In genomic region chr17:64015447-64015846, GRCh38 we compare ENCODE assay signal across 14 cellular contexts. TPM values are rescaled to one million over a fixed set of nuclear protein-coding genes. Genes with fewer than 3 reads are reported as not detected.
DNase-seq lines count a peak whose midpoint lies in the region; ATAC-seq and TF ChIP-seq lines count a peak whose summit lies in the region.
"Had no signal": no experiment of that assay in that cellular context is flagged by ENCODE, and none has a peak within 500 bp of the region (broad histone marks: within the 10 kb centered on the region; RNA-seq: fewer than 3 reads in every experiment).

No MANE protein-coding gene starts in this region.

- H3K4me1 ChIP-seq in heart left ventricle (peaks cover 0 to 57% (median 13%) of the 10 kb centered on the region in 12 donors), transverse colon (peaks cover 0 to 13% (median 0%) of the 10 kb centered on the region in 4 donors)

- peaks cover 80% of the 10 kb centered on the region for H3K4me1 Mint-ChIP-seq in activated B cell treated with CpG ODN at 0.5 μM for 24 hours
- peaks cover 32% of the 10 kb centered on the region for H3K4me1 Mint-ChIP-seq in endothelial cell (ENCODE audit: unreplicated experiment)

- TF ChIP-seq CTCF in heart left ventricle (IDR thresholded peaks at IDR 0.05) (no peak), activated B cell treated with CpG ODN at 0.5 μM for 24 hours (IDR thresholded peaks at IDR 0.05) (no peak), endothelial cell (IDR thresholded peaks at IDR 0.05; ENCODE audit: unreplicated experiment) (no peak), transverse colon (IDR thresholded peaks at IDR 0.05) (no peak)

- peaks cover 28% of the 10 kb centered on the region for H3K36me3 Mint-ChIP-seq in activated B cell treated with CpG ODN at 0.5 μM for 24 hours (ENCODE audit: low read depth)
- no peaks in the 10 kb centered on the region for H3K36me3 Mint-ChIP-seq in endothelial cell (ENCODE audit: low read depth, unreplicated experiment)

- POLR2A ChIA-PET in activated B cell treated with CpG ODN at 0.5 μM for 24 hours (lab: Charles Lee) = no interaction called here

- peak overlapping the region; percentile 87 for H3K27ac Mint-ChIP-seq in activated B cell treated with CpG ODN at 0.5 μM for 24 hours
- H3K27ac Mint-ChIP-seq in endothelial cell (ENCODE audit: unreplicated experiment) = peak overlapping the region; percentile 96

- DNase-seq in heart left ventricle (no peak), left ventricle myocardium superior (no peak), activated B cell treated with CpG ODN at 0.5 μM for 24 hours (no peak), endothelial cell (ENCODE audit: low spot score) (no peak), transverse colon (no peak), caudate nucleus (lab: John Stamatoyannopoulos, UW) (no peak), amygdala (lab: John Stamatoyannopoulos, UW) (no peak)
- DNase-seq: effector CD8-positive, alpha-beta T cell; foreskin melanocyte; NCI-H1048; NCI-H226; PC-9; T-helper 9 cell had no signal

- H3K27ac ChIP-seq in heart left ventricle (peak overlapping the region in 11 of 12 donors; percentile 22 to 94 (median 62)), transverse colon (peak overlapping the region; percentile 13 to 64 (median 32)), caudate nucleus (ENCODE audit: low read depth, low read length) (no peak overlapping the region)
- H3K27ac ChIP-seq: PC-9 had no signal

- CTCF ChIA-PET in activated B cell treated with CpG ODN at 0.5 μM for 24 hours (lab: Charles Lee) = no interaction called here

- TF ChIP-seq POLR2A in heart left ventricle (IDR thresholded peaks at IDR 0.05) (no peak), transverse colon (IDR thresholded peaks at IDR 0.05) (no peak)

- intact Hi-C loops in heart left ventricle (cut with DNase I) (no loop called here), left ventricle myocardium superior (cut with micrococcal nuclease) (no loop called here), activated B cell treated with CpG ODN at 0.5 μM for 24 hours (cut with micrococcal nuclease) (no loop called here), transverse colon (cut with DNase I; ENCODE audit: low total_unique reads) (no loop called here)

- in situ Hi-C loops in transverse colon (cut with MboI; ENCODE audit: low pct_ligation_motif_present in 1 of 4, low pct_unique_long_range_greater_than_20kb in 1 of 4, low sequenced_read_pairs in 3 of 4) = loop anchor here in 1 of 4 donors (25.0 kb wide), 1 partner anchor 103 kb away; the partner anchor contains the start of genes CSHL1 and GH1

- peak overlapping the region in 4 of 12 donors; percentile 11 to 63 (median 36) for H3K4me3 ChIP-seq in heart left ventricle
- no peak overlapping the region for H3K4me3 ChIP-seq in transverse colon
- H3K4me3 ChIP-seq: PC-9 had no signal

- no peaks in the 10 kb centered on the region for H3K9me3 Mint-ChIP-seq in activated B cell treated with CpG ODN at 0.5 μM for 24 hours
- H3K9me3 Mint-ChIP-seq in endothelial cell (ENCODE audit: unreplicated experiment) = no peaks in the 10 kb centered on the region

- H3K36me3 ChIP-seq in heart left ventricle (peaks cover 0 to 8% (median 0%) of the 10 kb centered on the region in 9 donors), transverse colon (no peaks in the 10 kb centered on the region)

- no peaks in the 10 kb centered on the region for H3K27me3 ChIP-seq in heart left ventricle
- no peaks in the 10 kb centered on the region for H3K27me3 ChIP-seq in transverse colon

- no peak for TF ChIP-seq EP300 in transverse colon (IDR thresholded peaks at IDR 0.05; ENCODE audit: low read depth)

- WGBS in heart left ventricle, 4 donors = 90 to 96% (median 94%) methylated on average over 6 of the region's 6 CpGs
- 92 to 100% methylated on average over 4 to 6 of the region's 6 CpGs for WGBS in transverse colon (ENCODE audit: low coverage in 1 of 2), 2 donors

- no peak for ATAC-seq in heart left ventricle
- ATAC-seq in left ventricle myocardium superior = no peak
- no peak for ATAC-seq in activated B cell treated with CpG ODN at 0.5 μM for 24 hours (ENCODE audit: low read depth)
- no peak for ATAC-seq in HG02852 (IDR thresholded peaks at IDR 0.05; ENCODE audit: unreplicated experiment)

- no peaks in the 10 kb centered on the region for H3K9me3 ChIP-seq in heart left ventricle
- H3K9me3 ChIP-seq in transverse colon = no peaks in the 10 kb centered on the region

- H3K27me3 Mint-ChIP-seq in activated B cell treated with CpG ODN at 0.5 μM for 24 hours = no peaks in the 10 kb centered on the region
- H3K27me3 Mint-ChIP-seq in endothelial cell (ENCODE audit: unreplicated experiment) = no peaks in the 10 kb centered on the region

- H3K4me3 Mint-ChIP-seq in activated B cell treated with CpG ODN at 0.5 μM for 24 hours (no peak overlapping the region), endothelial cell (ENCODE audit: unreplicated experiment) (no peak overlapping the region)

RNA-seq across cellular contexts. Expression of gene ICAM2, which starts 5.0 kb away (rescaled TPM):
- 100 to 1,000 TPM in 2 of 9 donors, 10 to 100 TPM in 7; 24.4 to 262 (median 33.0) TPM for total RNA-seq in heart left ventricle
- 10 to 100 TPM; 61.0 to 64.1 TPM for polyA plus RNA-seq in heart left ventricle
- total RNA-seq in left ventricle myocardium superior = 30.6 TPM
- total RNA-seq in activated B cell treated with CpG ODN at 0.5 μM for 24 hours = 44.5 and 44.7 TPM in 2 replicates
- total RNA-seq in endothelial cell (ENCODE audit: unreplicated experiment) = 52.1 TPM
- total RNA-seq in transverse colon = 10 to 100 TPM in 1 of 4 donors, 1 to 10 TPM in 2, not detected in 1; 6.4 to 24.3 (median 9.3) TPM

RNA-seq across cellular contexts. Expression of gene PRR29, which starts 17.3 kb away (rescaled TPM):
- total RNA-seq in heart left ventricle = 1 to 10 TPM in 1 of 9 donors, under 1 TPM in 5, not detected in 3; 0.15 to 1.8 (median 0.34) TPM
- under 1 TPM; 0.15 to 0.19 TPM for polyA plus RNA-seq in heart left ventricle
- 0.20 TPM for total RNA-seq in left ventricle myocardium superior
- total RNA-seq in activated B cell treated with CpG ODN at 0.5 μM for 24 hours = not detected in 2 replicates
- total RNA-seq in endothelial cell (ENCODE audit: unreplicated experiment) = 25.3 TPM
- not detected for total RNA-seq in transverse colon

RNA-seq across cellular contexts. Expression of gene SCN4A, which starts 42.7 kb away (rescaled TPM):
- total RNA-seq in heart left ventricle (1 to 10 TPM in 4 of 9 donors, under 1 TPM in 5; 0.37 to 2.1 (median 0.67) TPM), left ventricle myocardium superior (0.32 TPM), activated B cell treated with CpG ODN at 0.5 μM for 24 hours (0.49 and 0.78 TPM in 2 replicates), endothelial cell (ENCODE audit: unreplicated experiment) (0.95 TPM), transverse colon (under 1 TPM in 3 of 4 donors, not detected in 1; 0.14 to 0.48 (median 0.20) TPM)
- polyA plus RNA-seq in heart left ventricle = 1 to 10 TPM in 1 of 2 donors, under 1 TPM in 1; 0.33 to 1.8 TPM
